ENCODE assay signal across 18 cellular contexts in the genomic region with DNA sequence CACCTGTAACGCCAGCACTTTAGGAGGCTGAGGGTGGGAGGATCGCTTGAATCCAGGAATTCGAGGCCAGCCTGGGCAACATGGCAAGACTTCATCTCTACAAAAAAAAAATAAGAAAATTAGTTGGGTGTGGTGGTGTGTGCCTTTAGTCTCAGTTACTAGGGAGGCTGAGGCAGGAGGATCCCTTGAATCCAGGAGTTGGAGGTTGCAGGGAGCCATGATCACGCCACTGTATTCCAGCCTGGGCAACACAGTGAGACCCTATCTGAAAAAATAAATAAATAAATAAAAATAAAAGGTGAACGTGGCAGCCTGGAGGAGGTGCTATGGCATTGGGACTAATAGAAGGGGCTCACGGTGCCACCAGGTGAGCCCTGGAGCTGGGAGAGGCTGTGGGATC.
"Had no signal": no experiment of that assay in that cellular context is flagged by ENCODE, and none has a peak within 500 bp of the region (broad histone marks: within the 10 kb centered on the region; RNA-seq: fewer than 3 reads in every experiment).

No MANE protein-coding gene starts in this region.

- H3K27ac ChIP-seq: psoas muscle had no signal

- H3K4me3 ChIP-seq: heart right ventricle, left lung, lung, psoas muscle, uterus had no signal

- H3K9me3 ChIP-seq: heart right ventricle, left lung, psoas muscle, uterus had no signal

- H3K9me3 Mint-ChIP-seq: naive B cell, nephron, type B pancreatic cell had no signal

- FAIRE-seq: colon, frontal cortex had no signal

- H3K36me3 Mint-ChIP-seq: naive B cell, type B pancreatic cell had no signal

- H3K27me3 ChIP-seq: left lung, uterus had no signal

- H3K27ac Mint-ChIP-seq: type B pancreatic cell had no signal

- H3K4me1 ChIP-seq: uterus had no signal

- H3K36me3 ChIP-seq: heart right ventricle, left lung, uterus had no signal

- DNase-seq: cerebellar nuclear complex; dermis blood vessel endothelial cell; hypothalamus; islet precursor cell; left lung; mesendoderm; naive B cell; stimulated activated CD4-positive, alpha-beta T cell treated with anti-CD3 and anti-CD28 coated beads, Interleukin-2, amount 100 ng/mL, for 24 hours; stimulated activated CD4-positive, alpha-beta T cell treated with anti-CD3 and anti-CD28 coated beads, Interleukin-4, amount 100 ng/mL, for 4 hours; stimulated activated naive CD4-positive, alpha-beta T cell had no signal

- H3K4me3 Mint-ChIP-seq: type B pancreatic cell had no signal
